ENCODE assay signal across 1 cellular context in the genomic region with DNA sequence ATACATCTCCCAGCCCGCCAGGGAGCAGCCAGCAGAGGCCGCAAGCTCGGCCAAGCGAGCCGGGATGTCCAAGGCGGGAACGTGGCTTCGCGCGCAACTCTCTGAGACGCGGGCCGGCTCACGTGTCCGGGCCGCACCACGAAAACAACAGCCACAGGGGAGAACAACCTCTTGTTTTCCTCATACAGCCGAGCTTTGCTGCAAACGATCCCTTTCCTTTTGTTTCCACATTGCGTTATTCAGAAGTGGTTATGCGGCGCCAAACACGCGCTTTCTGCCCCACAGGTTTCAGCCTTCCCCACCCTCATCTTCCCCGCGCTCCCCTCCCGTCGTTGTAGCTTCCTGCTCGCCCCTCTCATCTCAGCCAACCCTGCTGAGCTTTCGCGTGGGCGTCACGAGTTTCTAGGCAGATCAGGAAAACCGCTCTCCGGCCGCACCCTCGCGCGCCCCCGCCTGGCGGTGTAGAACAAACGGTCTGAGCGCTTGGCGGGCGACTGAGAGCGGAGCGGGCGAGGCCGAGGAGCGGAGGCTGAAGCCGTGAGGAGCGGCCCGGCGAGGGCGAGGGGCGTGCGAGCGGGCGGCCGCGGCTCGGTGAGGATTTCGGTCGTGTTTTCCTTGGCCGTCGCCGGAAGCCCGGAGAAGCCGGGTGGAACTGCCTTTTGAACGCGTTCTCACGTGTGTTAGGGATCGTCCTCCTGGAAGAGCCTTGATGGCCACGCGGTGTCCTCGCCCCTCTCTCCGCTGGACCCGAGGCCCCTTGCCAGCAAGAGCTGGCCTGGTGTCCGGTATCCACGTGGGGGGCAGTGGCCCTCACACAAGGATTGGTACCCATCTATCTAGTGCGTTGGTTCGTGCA.
TF ChIP-seq lines count a peak whose summit lies in the region.

No MANE protein-coding gene starts in this region.

TF ChIP-seq in H1, 55 proteins besides CTCF, POLR2A, EP300 and RAD21:
- no peak for TF ChIP-seq ZNF274 (IDR thresholded peaks at IDR 0.05; ENCODE audit: borderline replicate concordance, extremely low read depth, low read length)
- TF ChIP-seq CEBPB (IDR thresholded peaks at IDR 0.05; ENCODE audit: low read depth, low read length): no peak
- peak; percentile 100 for TF ChIP-seq E2F6 (IDR thresholded peaks at IDR 0.05)
- no peak; the same call in 1 of the 2 replicates for TF ChIP-seq BRCA1 (IDR thresholded peaks at IDR 0.05; ENCODE audit: low read depth, low read length)
- no peak for TF ChIP-seq EZH2 (IDR thresholded peaks at IDR 0.05; ENCODE audit: low read depth, low read length, severe bottlenecking)
- no peak for TF ChIP-seq PHF8 (conservative IDR thresholded peaks at IDR 0.05; ENCODE audit: low read depth, low read length)
- TF ChIP-seq, protein P1, sequence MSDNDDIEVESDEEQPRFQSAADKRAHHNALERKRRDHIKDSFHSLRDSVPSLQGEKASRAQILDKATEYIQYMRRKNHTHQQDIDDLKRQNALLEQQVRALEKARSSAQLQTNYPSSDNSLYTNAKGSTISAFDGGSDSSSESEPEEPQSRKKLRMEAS (IDR thresholded peaks at IDR 0.05): peak; percentile 99
- TF ChIP-seq SAP30 (IDR thresholded peaks at IDR 0.05; ENCODE audit: insufficient read depth, insufficient replicate concordance, low read length): no peak
- TF ChIP-seq SIX5 (IDR thresholded peaks at IDR 0.05; ENCODE audit: low read depth, low read length): peak; percentile 35; the same call in 1 of the 2 replicates
- no peak for TF ChIP-seq GTF2F1 (IDR thresholded peaks at IDR 0.05; ENCODE audit: borderline replicate concordance, low read depth, low read length)
- no peak for TF ChIP-seq KDM4A (IDR thresholded peaks at IDR 0.05; ENCODE audit: low read depth, low read length, severe bottlenecking)
- TF ChIP-seq FOSL1 (IDR thresholded peaks at IDR 0.05; ENCODE audit: insufficient read depth, low read depth, low read length): 0 out of 2 replicates have a peak, but pooled peaks have one; percentile 3
- TF ChIP-seq JUND (IDR thresholded peaks at IDR 0.05; ENCODE audit: low read length): peak; percentile 97
- TF ChIP-seq CHD2 (IDR thresholded peaks at IDR 0.05; ENCODE audit: low read length): peak; percentile 68
- no peak for TF ChIP-seq ATF3 (IDR thresholded peaks at IDR 0.05; ENCODE audit: insufficient read depth, low read depth, low read length)
- TF ChIP-seq CBX5 (IDR thresholded peaks at IDR 0.05; ENCODE audit: low read depth, low read length): no peak
- TF ChIP-seq BACH1 (IDR thresholded peaks at IDR 0.05; ENCODE audit: low read length): no peak
- TF ChIP-seq CHD1 (IDR thresholded peaks at IDR 0.05; ENCODE audit: low read depth, low read length): peak; percentile 94
- TF ChIP-seq KDM1A (IDR thresholded peaks at IDR 0.05; ENCODE audit: borderline replicate concordance, low read length): no peak; the same call in none of the 2 replicates
- TF ChIP-seq RFX5 (IDR thresholded peaks at IDR 0.05; ENCODE audit: borderline replicate concordance, low read depth, low read length): peak; percentile 96
- TF ChIP-seq, protein P2, sequence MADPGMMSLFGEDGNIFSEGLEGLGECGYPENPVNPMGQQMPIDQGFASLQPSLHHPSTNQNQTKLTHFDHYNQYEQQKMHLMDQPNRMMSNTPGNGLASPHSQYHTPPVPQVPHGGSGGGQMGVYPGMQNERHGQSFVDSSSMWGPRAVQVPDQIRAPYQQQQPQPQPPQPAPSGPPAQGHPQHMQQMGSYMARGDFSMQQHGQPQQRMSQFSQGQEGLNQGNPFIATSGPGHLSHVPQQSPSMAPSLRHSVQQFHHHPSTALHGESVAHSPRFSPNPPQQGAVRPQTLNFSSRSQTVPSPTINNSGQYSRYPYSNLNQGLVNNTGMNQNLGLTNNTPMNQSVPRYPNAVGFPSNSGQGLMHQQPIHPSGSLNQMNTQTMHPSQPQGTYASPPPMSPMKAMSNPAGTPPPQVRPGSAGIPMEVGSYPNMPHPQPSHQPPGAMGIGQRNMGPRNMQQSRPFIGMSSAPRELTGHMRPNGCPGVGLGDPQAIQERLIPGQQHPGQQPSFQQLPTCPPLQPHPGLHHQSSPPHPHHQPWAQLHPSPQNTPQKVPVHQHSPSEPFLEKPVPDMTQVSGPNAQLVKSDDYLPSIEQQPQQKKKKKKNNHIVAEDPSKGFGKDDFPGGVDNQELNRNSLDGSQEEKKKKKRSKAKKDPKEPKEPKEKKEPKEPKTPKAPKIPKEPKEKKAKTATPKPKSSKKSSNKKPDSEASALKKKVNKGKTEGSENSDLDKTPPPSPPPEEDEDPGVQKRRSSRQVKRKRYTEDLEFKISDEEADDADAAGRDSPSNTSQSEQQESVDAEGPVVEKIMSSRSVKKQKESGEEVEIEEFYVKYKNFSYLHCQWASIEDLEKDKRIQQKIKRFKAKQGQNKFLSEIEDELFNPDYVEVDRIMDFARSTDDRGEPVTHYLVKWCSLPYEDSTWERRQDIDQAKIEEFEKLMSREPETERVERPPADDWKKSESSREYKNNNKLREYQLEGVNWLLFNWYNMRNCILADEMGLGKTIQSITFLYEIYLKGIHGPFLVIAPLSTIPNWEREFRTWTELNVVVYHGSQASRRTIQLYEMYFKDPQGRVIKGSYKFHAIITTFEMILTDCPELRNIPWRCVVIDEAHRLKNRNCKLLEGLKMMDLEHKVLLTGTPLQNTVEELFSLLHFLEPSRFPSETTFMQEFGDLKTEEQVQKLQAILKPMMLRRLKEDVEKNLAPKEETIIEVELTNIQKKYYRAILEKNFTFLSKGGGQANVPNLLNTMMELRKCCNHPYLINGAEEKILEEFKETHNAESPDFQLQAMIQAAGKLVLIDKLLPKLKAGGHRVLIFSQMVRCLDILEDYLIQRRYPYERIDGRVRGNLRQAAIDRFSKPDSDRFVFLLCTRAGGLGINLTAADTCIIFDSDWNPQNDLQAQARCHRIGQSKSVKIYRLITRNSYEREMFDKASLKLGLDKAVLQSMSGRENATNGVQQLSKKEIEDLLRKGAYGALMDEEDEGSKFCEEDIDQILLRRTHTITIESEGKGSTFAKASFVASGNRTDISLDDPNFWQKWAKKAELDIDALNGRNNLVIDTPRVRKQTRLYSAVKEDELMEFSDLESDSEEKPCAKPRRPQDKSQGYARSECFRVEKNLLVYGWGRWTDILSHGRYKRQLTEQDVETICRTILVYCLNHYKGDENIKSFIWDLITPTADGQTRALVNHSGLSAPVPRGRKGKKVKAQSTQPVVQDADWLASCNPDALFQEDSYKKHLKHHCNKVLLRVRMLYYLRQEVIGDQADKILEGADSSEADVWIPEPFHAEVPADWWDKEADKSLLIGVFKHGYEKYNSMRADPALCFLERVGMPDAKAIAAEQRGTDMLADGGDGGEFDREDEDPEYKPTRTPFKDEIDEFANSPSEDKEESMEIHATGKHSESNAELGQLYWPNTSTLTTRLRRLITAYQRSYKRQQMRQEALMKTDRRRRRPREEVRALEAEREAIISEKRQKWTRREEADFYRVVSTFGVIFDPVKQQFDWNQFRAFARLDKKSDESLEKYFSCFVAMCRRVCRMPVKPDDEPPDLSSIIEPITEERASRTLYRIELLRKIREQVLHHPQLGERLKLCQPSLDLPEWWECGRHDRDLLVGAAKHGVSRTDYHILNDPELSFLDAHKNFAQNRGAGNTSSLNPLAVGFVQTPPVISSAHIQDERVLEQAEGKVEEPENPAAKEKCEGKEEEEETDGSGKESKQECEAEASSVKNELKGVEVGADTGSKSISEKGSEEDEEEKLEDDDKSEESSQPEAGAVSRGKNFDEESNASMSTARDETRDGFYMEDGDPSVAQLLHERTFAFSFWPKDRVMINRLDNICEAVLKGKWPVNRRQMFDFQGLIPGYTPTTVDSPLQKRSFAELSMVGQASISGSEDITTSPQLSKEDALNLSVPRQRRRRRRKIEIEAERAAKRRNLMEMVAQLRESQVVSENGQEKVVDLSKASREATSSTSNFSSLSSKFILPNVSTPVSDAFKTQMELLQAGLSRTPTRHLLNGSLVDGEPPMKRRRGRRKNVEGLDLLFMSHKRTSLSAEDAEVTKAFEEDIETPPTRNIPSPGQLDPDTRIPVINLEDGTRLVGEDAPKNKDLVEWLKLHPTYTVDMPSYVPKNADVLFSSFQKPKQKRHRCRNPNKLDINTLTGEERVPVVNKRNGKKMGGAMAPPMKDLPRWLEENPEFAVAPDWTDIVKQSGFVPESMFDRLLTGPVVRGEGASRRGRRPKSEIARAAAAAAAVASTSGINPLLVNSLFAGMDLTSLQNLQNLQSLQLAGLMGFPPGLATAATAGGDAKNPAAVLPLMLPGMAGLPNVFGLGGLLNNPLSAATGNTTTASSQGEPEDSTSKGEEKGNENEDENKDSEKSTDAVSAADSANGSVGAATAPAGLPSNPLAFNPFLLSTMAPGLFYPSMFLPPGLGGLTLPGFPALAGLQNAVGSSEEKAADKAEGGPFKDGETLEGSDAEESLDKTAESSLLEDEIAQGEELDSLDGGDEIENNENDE (IDR thresholded peaks at IDR 0.05; ENCODE audit: insufficient replicate concordance, low read length): no peak
- peak; percentile 21 for TF ChIP-seq ASH2L (IDR thresholded peaks at IDR 0.05; ENCODE audit: low read length)
- TF ChIP-seq SIRT6 (IDR thresholded peaks at IDR 0.05; ENCODE audit: low read length): no peak
- no peak for TF ChIP-seq TEAD4 (IDR thresholded peaks at IDR 0.05; ENCODE audit: low read depth, low read length)
- TF ChIP-seq RNF2 (IDR thresholded peaks at IDR 0.05; ENCODE audit: borderline replicate concordance, low read depth, low read length, missing control alignments, poor library complexity, severe bottlenecking): peak; percentile 64
- TF ChIP-seq TCF12 (IDR thresholded peaks at IDR 0.05; ENCODE audit: low read depth, low read length): no peak
- TF ChIP-seq SP1 (IDR thresholded peaks at IDR 0.05; ENCODE audit: low read depth, low read length): peak; percentile 74
- no peak; the same call in 1 of the 2 replicates for TF ChIP-seq TAF1 (IDR thresholded peaks at IDR 0.05; ENCODE audit: low read depth, low read length)
- no peak for TF ChIP-seq SP4 (IDR thresholded peaks at IDR 0.05; ENCODE audit: low read length)
- TF ChIP-seq POU5F1 (IDR thresholded peaks at IDR 0.05; ENCODE audit: low read depth, low read length): no peak
- peak in 1 of 2 experiments; percentile 52; a peak in 1 of 4 replicates for TF ChIP-seq SIN3A (conservative IDR thresholded peaks at IDR 0.05 in 1 of 2, IDR thresholded peaks at IDR 0.05 in 1 of 2; ENCODE audit: low read depth in 1 of 2, low read length in 2 of 2)
- TF ChIP-seq BCL11A (IDR thresholded peaks at IDR 0.05; ENCODE audit: low read depth in 2 of 2, low read length in 2 of 2): no peak
- no peak for TF ChIP-seq JUN (IDR thresholded peaks at IDR 0.05; ENCODE audit: low read depth, low read length)
- no peak for TF ChIP-seq SP2 (IDR thresholded peaks at IDR 0.05; ENCODE audit: low read length)
- TF ChIP-seq RXRA (IDR thresholded peaks at IDR 0.05; ENCODE audit: insufficient read depth, low read depth, low read length): no peak
- TF ChIP-seq NANOG (IDR thresholded peaks at IDR 0.05; ENCODE audit: insufficient read depth, low read depth, low read length, poor library complexity, severe bottlenecking): peak; percentile 40
- TF ChIP-seq KDM5A (IDR thresholded peaks at IDR 0.05; ENCODE audit: low read length): no peak
- peak; percentile 80 for TF ChIP-seq USF2 (IDR thresholded peaks at IDR 0.05; ENCODE audit: low read length)
- peak; percentile 58; the same call in 1 of the 2 replicates for TF ChIP-seq EGR1 (IDR thresholded peaks at IDR 0.05; ENCODE audit: borderline replicate concordance, low read depth, low read length)
- no peak for TF ChIP-seq HDAC6 (IDR thresholded peaks at IDR 0.05; ENCODE audit: low read depth, low read length)
- TF ChIP-seq POLR2AphosphoS5 (IDR thresholded peaks at IDR 0.05; ENCODE audit: low read depth, low read length): 0 out of 2 replicates have a peak, but pooled peaks have one; percentile 28
- no peak for TF ChIP-seq RBBP5 (IDR thresholded peaks at IDR 0.05; ENCODE audit: borderline replicate concordance, low read depth, low read length)
- TF ChIP-seq CREB1 (IDR thresholded peaks at IDR 0.05): peak; percentile 96
- TF ChIP-seq CTBP2 (IDR thresholded peaks at IDR 0.05; ENCODE audit: borderline replicate concordance, insufficient read depth, insufficient read length, low read length): peak; percentile 57
- TF ChIP-seq MAFK (IDR thresholded peaks at IDR 0.05; ENCODE audit: low read depth, low read length): no peak
